8 cellular contexts compared by ENCODE assay signal in genomic region chr14:103281496-103282231, GRCh38. TPM values are rescaled to one million over a fixed set of nuclear protein-coding genes. Genes with fewer than 3 reads are reported as not detected.
DNase-seq lines count a peak whose midpoint lies in the region; FAIRE-seq and TF ChIP-seq lines count a peak whose summit lies in the region.

No MANE protein-coding gene starts in this region.

- H3K27me3 Mint-ChIP-seq in endodermal cell (ENCODE audit: insufficient read depth) (peaks cover 57% of the 10 kb centered on the region), nephron (ENCODE audit: low read depth) (peaks cover 77% of the 10 kb centered on the region)
- peaks cover 93% of the 10 kb centered on the region for H3K27me3 Mint-ChIP-seq in activated naive CD4-positive, alpha-beta T cell treated with anti-CD3 and anti-CD28 coated beads, Interleukin-2, amount 10 ng/mL, durations not matched to agents 7 days and 5 days

- H3K9me3 ChIP-seq in endodermal cell (ENCODE audit: control insufficient read depth, low read length) (peaks cover 7% of the 10 kb centered on the region), MM.1S (replicated peaks; ENCODE audit: insufficient read depth, low read length) (no peaks in the 10 kb centered on the region)

- no peak overlapping the region for H3K4me2 ChIP-seq in MM.1S (ENCODE audit: low read depth, low read length)

- H3K9me2 ChIP-seq in MM.1S (replicated peaks; ENCODE audit: insufficient read depth, low read length), result no peaks in the 10 kb centered on the region

- H3K27me3 ChIP-seq in endodermal cell (ENCODE audit: control insufficient read depth, insufficient read depth, low read length, poor library complexity, severe bottlenecking) (peaks cover 28% of the 10 kb centered on the region), MM.1S (replicated peaks; ENCODE audit: insufficient read depth, low read length) (no peaks in the 10 kb centered on the region)

- TF ChIP-seq CTCF in D721Med (IDR thresholded peaks at IDR 0.05; ENCODE audit: insufficient read depth, missing control alignments), result no peak
- TF ChIP-seq CTCF in endodermal cell (conservative IDR thresholded peaks at IDR 0.05), result peak; percentile 75
- peak; percentile 41 to 60 (median 48) for TF ChIP-seq CTCF in nephron (IDR thresholded peaks at IDR 0.05; ENCODE audit: unreplicated experiment in 3 of 3)
- no peak for TF ChIP-seq CTCF in MM.1S (IDR thresholded peaks at IDR 0.05; ENCODE audit: low read length)

- no peak overlapping the region for H3K27ac Mint-ChIP-seq in endodermal cell
- no peak overlapping the region for H3K27ac Mint-ChIP-seq in nephron
- H3K27ac Mint-ChIP-seq in activated naive CD4-positive, alpha-beta T cell treated with anti-CD3 and anti-CD28 coated beads, Interleukin-2, amount 10 ng/mL, durations not matched to agents 7 days and 5 days, result no peak overlapping the region

- WGBS in endodermal cell (ENCODE audit: insufficient coverage in 1 of 2, insufficient read length in 1 of 2), 2 experiments, result 83 to 95% methylated on average over 8 to 11 of the region's 11 CpGs

- no peak for FAIRE-seq in D721Med (lab: Jason Lieb, UNC)

- H2AFZ ChIP-seq in MM.1S (ENCODE audit: low read length), result no peak overlapping the region

- H4K20me1 ChIP-seq in MM.1S (ENCODE audit: insufficient read depth, low read length), result no peaks in the 10 kb centered on the region

- H3K9ac ChIP-seq in endodermal cell (ENCODE audit: extremely low read depth, low read length, poor library complexity, severe bottlenecking) (no peak overlapping the region), MM.1S (ENCODE audit: low read length) (no peak overlapping the region)

- CTCF ChIA-PET in activated naive CD4-positive, alpha-beta T cell treated with anti-CD3 and anti-CD28 coated beads, Interleukin-2, amount 10 ng/mL, durations not matched to agents 7 days and 5 days (lab: Charles Lee), result no interaction called here

- no peak overlapping the region for H3K4me3 ChIP-seq in endodermal cell (ENCODE audit: low read length)
- H3K4me3 ChIP-seq in MM.1S (ENCODE audit: low read length), result no peak overlapping the region

- H3K4me1 ChIP-seq in endodermal cell (ENCODE audit: control insufficient read depth, insufficient read depth, low read length), result no peaks in the 10 kb centered on the region
- 0 out of 2 replicates have a peak, but pooled peaks cover 4% of the 10 kb centered on the region for H3K4me1 ChIP-seq in MM.1S (ENCODE audit: low read length)

- no peaks in the 10 kb centered on the region for H3K79me2 ChIP-seq in MM.1S (ENCODE audit: low read length)

- H3K4me1 Mint-ChIP-seq in endodermal cell (peaks cover 12% of the 10 kb centered on the region), nephron (peaks cover 9% of the 10 kb centered on the region)
- H3K4me1 Mint-ChIP-seq in activated naive CD4-positive, alpha-beta T cell treated with anti-CD3 and anti-CD28 coated beads, Interleukin-2, amount 10 ng/mL, durations not matched to agents 7 days and 5 days, result peaks cover 6% of the 10 kb centered on the region

- H3K9me3 Mint-ChIP-seq in endodermal cell, result peaks cover 11% of the 10 kb centered on the region
- no peaks in the 10 kb centered on the region for H3K9me3 Mint-ChIP-seq in nephron
- no peaks in the 10 kb centered on the region for H3K9me3 Mint-ChIP-seq in activated naive CD4-positive, alpha-beta T cell treated with anti-CD3 and anti-CD28 coated beads, Interleukin-2, amount 10 ng/mL, durations not matched to agents 7 days and 5 days

- H3K27ac ChIP-seq in endodermal cell (ENCODE audit: low read depth, low read length), result no peak overlapping the region
- H3K27ac ChIP-seq in MM.1S (ENCODE audit: low read length), result no peak overlapping the region

- H3K36me3 Mint-ChIP-seq in endodermal cell (ENCODE audit: low read depth) (no peaks in the 10 kb centered on the region), nephron (ENCODE audit: low read depth) (no peaks in the 10 kb centered on the region)
- H3K36me3 Mint-ChIP-seq in activated naive CD4-positive, alpha-beta T cell treated with anti-CD3 and anti-CD28 coated beads, Interleukin-2, amount 10 ng/mL, durations not matched to agents 7 days and 5 days, result no peaks in the 10 kb centered on the region

- no peaks in the 10 kb centered on the region for H3F3A ChIP-seq in MM.1S (ENCODE audit: insufficient read depth, low read length)

- H3K4me3 Mint-ChIP-seq in endodermal cell (no peak overlapping the region), nephron (peak overlapping the region in 2 of 3 experiments; percentile 28 to 61)
- no peak overlapping the region for H3K4me3 Mint-ChIP-seq in activated naive CD4-positive, alpha-beta T cell treated with anti-CD3 and anti-CD28 coated beads, Interleukin-2, amount 10 ng/mL, durations not matched to agents 7 days and 5 days

- DNase-seq in D721Med (ENCODE audit: insufficient read length, low spot score) (peak; percentile 54), NCI-H2171 treated with DMSO at 0.1 percent for 48 hours (lab: John Stamatoyannopoulos, UW) (peak; percentile 93), endodermal cell (peak; percentile 83), SKM-1 (lab: John Stamatoyannopoulos, UW; ENCODE audit: unreplicated experiment) (no peak), MM.1S (no peak)
- DNase-seq in activated naive CD4-positive, alpha-beta T cell treated with anti-CD3 and anti-CD28 coated beads, Interleukin-2, amount 50 U/mL, for 16 hours, result no peak
- no peak for DNase-seq in activated naive CD4-positive, alpha-beta T cell treated with anti-CD3 and anti-CD28 coated beads, Interleukin-2, amount 10 ng/mL, durations not matched to agents 7 days and 5 days

- H3K36me3 ChIP-seq in endodermal cell (ENCODE audit: control insufficient read depth, insufficient read depth, low read length) (no peaks in the 10 kb centered on the region), MM.1S (replicated peaks; ENCODE audit: insufficient read depth, low read length) (no peaks in the 10 kb centered on the region)

RNA-seq across cellular contexts. Expression of gene EIF5, which starts 52.4 kb away (rescaled TPM):
- total RNA-seq in endodermal cell, result 100 to 1,000 TPM; 267 to 339 TPM
- polyA plus RNA-seq in endodermal cell (2013, experiment 1 of 2), result 276 TPM
- polyA plus RNA-seq in endodermal cell (2013, experiment 2 of 2), result 252 TPM

Comparison
In these comparisons a context has a peak if more than half of its experiments do, and no peak if none do; other contexts are left out.
1. DNase-seq: peak in D721Med (single experiment), NCI-H2171 treated with DMSO at 0.1 percent for 48 hours (single experiment) and endodermal cell (single experiment); none in activated naive CD4-positive, alpha-beta T cell treated with anti-CD3 and anti-CD28 coated beads, Interleukin-2, amount 50 U/mL, for 16 hours (single experiment), activated naive CD4-positive, alpha-beta T cell treated with anti-CD3 and anti-CD28 coated beads, Interleukin-2, amount 10 ng/mL, durations not matched to agents 7 days and 5 days (single experiment), SKM-1 (single experiment) and MM.1S (single experiment).
2. CTCF ChIP-seq: peak in endodermal cell (single experiment) and nephron (3 of 3); none in D721Med (single experiment) and MM.1S (single experiment).
3. H3K4me3 Mint-ChIP-seq: peak in nephron (2 of 3); none in endodermal cell (single experiment) and activated naive CD4-positive, alpha-beta T cell treated with anti-CD3 and anti-CD28 coated beads, Interleukin-2, amount 10 ng/mL, durations not matched to agents 7 days and 5 days (single experiment).